ENCODE assay signal across 9 cellular contexts in the genomic region with DNA sequence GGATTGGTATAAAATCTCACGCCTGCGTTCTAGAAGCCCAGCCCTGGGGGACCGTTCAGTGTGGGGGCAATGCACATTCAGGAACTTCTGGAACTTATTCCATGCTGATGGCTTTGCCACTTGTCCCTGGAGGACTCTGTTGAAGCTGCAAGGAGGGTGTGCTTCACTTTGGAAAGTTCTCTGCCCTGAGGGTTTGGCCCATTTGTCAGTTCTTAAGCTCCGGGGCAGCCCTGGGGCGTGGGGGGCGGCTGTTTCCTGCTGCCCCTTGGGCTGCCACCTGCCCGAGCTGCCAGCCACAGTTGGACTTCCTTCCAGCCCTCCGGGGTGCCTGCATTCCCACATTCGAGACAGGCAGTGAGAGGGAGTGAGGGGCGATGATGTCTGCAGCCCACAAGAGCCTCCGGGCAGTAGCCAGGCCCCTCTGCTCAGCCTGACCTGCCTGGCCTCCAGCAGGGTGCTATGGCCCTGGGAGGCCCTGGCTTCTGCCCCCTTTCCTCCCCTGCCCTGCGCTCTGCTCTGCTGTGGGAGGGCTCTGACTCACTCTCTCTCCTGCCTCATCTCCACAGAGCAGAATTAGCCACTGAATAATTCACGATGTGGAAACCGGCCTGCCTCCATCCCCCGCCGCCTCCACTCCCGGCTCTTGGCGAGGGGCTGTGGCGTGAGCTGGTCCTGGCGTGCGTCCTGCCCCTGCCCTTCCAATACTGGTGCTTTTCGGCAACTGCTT. TPM values are rescaled to one million over a fixed set of nuclear protein-coding genes. Genes with fewer than 3 reads are reported as not detected.
DNase-seq lines count a peak whose midpoint lies in the region; ATAC-seq and TF ChIP-seq lines count a peak whose summit lies in the region.
"Had no signal": no experiment of that assay in that cellular context is flagged by ENCODE, and none has a peak within 500 bp of the region (broad histone marks: within the 10 kb centered on the region; RNA-seq: fewer than 3 reads in every experiment).

No MANE protein-coding gene starts in this region.

- no peak for TF ChIP-seq POLR2A in breast epithelium (IDR thresholded peaks at IDR 0.05)

- H3K36me3 ChIP-seq in SJSA1 (peaks cover 42% of the 10 kb centered on the region), breast epithelium (no peaks in the 10 kb centered on the region)

- intact Hi-C loops in breast epithelium (cut with DNase I; ENCODE audit: low total_unique reads), result no loop called here

- peaks cover 71% of the 10 kb centered on the region for H3K4me1 ChIP-seq in SJSA1 (replicated peaks)
- peaks cover 10 to 20% of the 10 kb centered on the region in 2 donors for H3K4me1 ChIP-seq in breast epithelium

- H3K27ac ChIP-seq in SJSA1, result peak overlapping the region; percentile 39
- H3K27ac ChIP-seq in breast epithelium, result peak overlapping the region; percentile 89 to 92
- H3K27ac ChIP-seq: 22Rv1 had no signal

- H3K9me3 ChIP-seq in SJSA1 (replicated peaks) (no peaks in the 10 kb centered on the region), breast epithelium (no peaks in the 10 kb centered on the region)

- H3K27me3 ChIP-seq in SJSA1 (replicated peaks) (no peaks in the 10 kb centered on the region), breast epithelium (no peaks in the 10 kb centered on the region)

- peak; percentile 65 for DNase-seq in DMS 273 (lab: John Stamatoyannopoulos, UW; ENCODE audit: unreplicated experiment)
- no peak for DNase-seq in DMS 273 treated with DMSO at 0.1 percent for 48 hours (lab: John Stamatoyannopoulos, UW)
- peak; percentile 83 to 86 for DNase-seq in SJSA1 (ENCODE audit: low read depth in 1 of 2, low spot score in 2 of 2)
- no peak for DNase-seq in breast epithelium (ENCODE audit: low spot score in 2 of 2)
- peak; percentile 90 for DNase-seq in kidney tubule cell (ENCODE audit: low spot score)
- peak; percentile 38 for DNase-seq in stimulated activated CD4-positive, alpha-beta T cell treated with anti-CD3 and anti-CD28 coated beads, Interleukin-2, amount 100 ng/mL, for 4 hours (ENCODE audit: low read depth)

- TF ChIP-seq CTCF in breast epithelium (IDR thresholded peaks at IDR 0.05), result no peak

- ATAC-seq in HG03280 (IDR thresholded peaks at IDR 0.05; ENCODE audit: unreplicated experiment), result no peak
- no peak for ATAC-seq in HG02885 (IDR thresholded peaks at IDR 0.05; ENCODE audit: poor library complexity, unreplicated experiment)

- peak overlapping the region; percentile 89 for H3K4me3 ChIP-seq in SJSA1
- H3K4me3 ChIP-seq in breast epithelium, result peak overlapping the region; percentile 72 to 95 (median 80)

RNA-seq across cellular contexts. Expression of a gene that starts 1.9 kb away (rescaled TPM):
- 24.3 and 25.2 TPM in 2 replicates for total RNA-seq in SJSA1 (2014; rRNA removed; shearing (Covaris generic))
- total RNA-seq in breast epithelium, result 10 to 100 TPM; 11.6 to 17.9 (median 17.4) TPM

RNA-seq across cellular contexts. Expression of a gene that starts 54.3 kb away (rescaled TPM):
- total RNA-seq in SJSA1 (2014; rRNA removed; shearing (Covaris generic)), result 1.3 TPM in 1 of 2 replicates, not detected in the other
- under 1 TPM; 0.16 to 0.88 (median 0.33) TPM for total RNA-seq in breast epithelium

Comparison
In these comparisons a context has a peak if more than half of its experiments do, and no peak if none do; other contexts are left out.
1. DNase-seq: peak in DMS 273 (single experiment), SJSA1 (2 of 2), kidney tubule cell (single experiment) and stimulated activated CD4-positive, alpha-beta T cell treated with anti-CD3 and anti-CD28 coated beads, Interleukin-2, amount 100 ng/mL, for 4 hours (single experiment); none in DMS 273 treated with DMSO at 0.1 percent for 48 hours (single experiment) and breast epithelium (0 of 2).